In the genomic region with DNA sequence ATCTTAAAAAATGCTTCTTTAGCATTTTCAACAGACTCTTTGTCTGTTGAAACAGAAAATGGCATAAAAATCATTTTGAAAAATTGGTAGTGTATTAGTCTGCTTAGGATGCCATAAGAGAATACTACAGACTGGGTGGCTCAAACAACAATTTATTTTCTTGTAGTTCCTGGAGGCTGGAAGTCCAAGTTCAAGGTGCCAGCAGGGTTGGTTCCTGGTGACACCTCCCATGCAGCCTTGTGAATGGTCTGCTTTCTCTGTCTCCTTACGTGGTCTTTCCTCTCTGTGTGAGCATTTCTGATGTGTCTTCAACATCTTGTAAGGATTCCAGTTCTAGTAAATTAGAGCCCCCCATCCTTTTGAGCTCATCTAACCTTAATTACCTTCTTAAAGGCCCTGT, we compare ENCODE assay signal across 24 cellular contexts.
"Had no signal": no experiment of that assay in that cellular context is flagged by ENCODE, and none has a peak within 500 bp of the region (broad histone marks: within the 10 kb centered on the region; RNA-seq: fewer than 3 reads in every experiment).

No MANE protein-coding gene starts in this region.

- H3K27ac ChIP-seq: stomach, suprapubic skin, testis, thoracic aorta, thyroid gland, tibial artery, tibial nerve, transverse colon, upper lobe of left lung, upper lobe of right lung, uterus, vagina had no signal

- H3K9me3 ChIP-seq: suprapubic skin, testis, thyroid gland, tibial artery, tibial nerve, transverse colon, upper lobe of left lung, upper lobe of right lung, uterus, vagina had no signal

- H3K27me3 ChIP-seq: stomach, suprapubic skin, testis, thyroid gland, tibial artery, tibial nerve, transverse colon, upper lobe of left lung, upper lobe of right lung, uterus, vagina had no signal

- H3K4me1 ChIP-seq: stomach, suprapubic skin, testis, thyroid gland, tibial artery, tibial nerve, transverse colon, upper lobe of left lung, upper lobe of right lung, uterus, vagina had no signal

- DNase-seq: stimulated activated CD4-positive, alpha-beta T cell treated with anti-CD3 and anti-CD28 coated beads, Interleukin-2, amount 100 ng/mL, for 48 hours; stimulated activated CD4-positive, alpha-beta T cell treated with anti-CD3 and anti-CD28 coated beads, Interleukin-4, amount 100 ng/mL, for 1 hour; stimulated activated CD4-positive, alpha-beta T cell treated with anti-CD3 and anti-CD28 coated beads, Interleukin-4, amount 100 ng/mL, for 24 hours; stimulated activated CD4-positive, alpha-beta T cell treated with anti-CD3 and anti-CD28 coated beads, Interleukin-4, amount 100 ng/mL, for 4 hours; stimulated activated CD8-positive, alpha-beta memory T cell treated with anti-CD3 and anti-CD28 coated beads, Interleukin-4, amount 100 ng/mL, for 48 hours; stimulated activated naive B cell treated with anti-CD40 and anti-IgM and Interleukin-4, amounts not matched to agents 10 μg/mL and 1 μg/mL and 100 μg/mL, for 72 hours; stimulated activated naive CD4-positive, alpha-beta T cell; stimulated activated naive CD4-positive, alpha-beta T cell treated with Interleukin-2 at 50 U/mL for 16 hours; stimulated activated naive CD8-positive, alpha-beta T cell treated with anti-CD3 and anti-CD28 coated beads, Interleukin-15, amount 100 ng/mL, for 72 hours; stimulated activated naive CD8-positive, alpha-beta T cell treated with anti-CD3 and anti-CD28 coated beads, Interleukin-15, Interleukin-2, amounts not matched to agents 100 U/mL and 50 U/mL, for 24 hours; stomach; substantia nigra; testis; thyroid gland; tibial artery; transverse colon; trophoblast cell; upper lobe of left lung; upper lobe of right lung; uterus had no signal

- H3K4me3 ChIP-seq: stomach, suprapubic skin, testis, thoracic aorta, thyroid gland, tibial artery, tibial nerve, transverse colon, upper lobe of left lung, upper lobe of right lung, uterus, vagina had no signal

- H3K36me3 ChIP-seq: stomach, suprapubic skin, thoracic aorta, thyroid gland, tibial artery, tibial nerve, transverse colon, upper lobe of left lung, upper lobe of right lung, uterus, vagina had no signal
